ENCODE assay signal across 22 cellular contexts in genomic region chr6:16274519-16275229, GRCh38. TPM values are rescaled to one million over a fixed set of nuclear protein-coding genes. Genes with fewer than 3 reads are reported as not detected.
A peak's percentile ranks its signal among the peaks of the same experiment; 100 is the strongest.
DNase-seq lines count a peak whose midpoint lies in the region; ATAC-seq and TF ChIP-seq lines count a peak whose summit lies in the region.
"Had no signal": no experiment of that assay in that cellular context is flagged by ENCODE, and none has a peak within 500 bp of the region (broad histone marks: within the 10 kb centered on the region; RNA-seq: fewer than 3 reads in every experiment).

No MANE protein-coding gene starts in this region.

- H2BK15ac ChIP-seq in mesendoderm (replicated peaks; ENCODE audit: low read depth) = no peak overlapping the region

- no peak overlapping the region for H2BK120ac ChIP-seq in mesendoderm (ENCODE audit: low read depth, low read length)

- H3K4ac ChIP-seq in mesendoderm (ENCODE audit: low read depth, low read length) = no peak overlapping the region

- H4K5ac ChIP-seq in mesendoderm (ENCODE audit: low read length) = no peak overlapping the region

- WGBS in mesendoderm (ENCODE audit: extremely low coverage, insufficient coverage, low lambda C conversion rate) = no CpG with 5 or more reads among the region's 9 CpGs

- H3K79me2 ChIP-seq in mesendoderm (ENCODE audit: control insufficient read depth, insufficient read depth, low read length) = no peaks in the 10 kb centered on the region

- no peak for TF ChIP-seq POLR2A in gastrocnemius medialis (IDR thresholded peaks at IDR 0.05)

- in situ Hi-C loops in gastrocnemius medialis (cut with MboI; ENCODE audit: low sequenced_read_pairs in 4 of 4) = loop anchor here in 1 of 4 donors (5.0 kb wide), 1 partner anchor 32 kb away; no protein-coding TSS in a partner anchor

- DNase-seq in RPMI7951 (ENCODE audit: low read depth) (peak; percentile 45), mesendoderm (peak; percentile 40), gastrocnemius medialis (no peak), SW 1271 (lab: John Stamatoyannopoulos, UW) (no peak)
- DNase-seq: CD4-positive, CD25-positive, alpha-beta regulatory T cell; DMS79; Karpas-422; NCI-H1694; NCI-H2081; NCI-H2171 treated with DMSO at 0.1 percent for 48 hours; NCI-H524 treated with DMSO at 0.1 percent for 48 hours; NCI-H82 had no signal

- no peak overlapping the region for H2BK5ac ChIP-seq in mesendoderm (ENCODE audit: low read length)

- TF ChIP-seq CTCF in gastrocnemius medialis (IDR thresholded peaks at IDR 0.05 in 4 of 5, conservative IDR thresholded peaks at IDR 0.05 in 1 of 5) = no peak

- peak overlapping the region; percentile 45 for H2AK5ac ChIP-seq in mesendoderm (ENCODE audit: low read length)

- H3K4me2 ChIP-seq in BLaER1 (peak overlapping the region; percentile 55), mesendoderm (ENCODE audit: low read length) (no peak overlapping the region)
- H3K4me2 ChIP-seq: A549, GM23338 had no signal

- no peaks in the 10 kb centered on the region for H4K20me1 ChIP-seq in BLaER1

- H3K79me1 ChIP-seq in mesendoderm (ENCODE audit: low read length) = no peaks in the 10 kb centered on the region

- intact Hi-C loops in gastrocnemius medialis (cut with DNase I; ENCODE audit: low total_unique reads) = loop anchor here (5.0 kb wide), 1 partner anchor 137 kb away; no protein-coding TSS in a partner anchor

- H4K8ac ChIP-seq in mesendoderm (ENCODE audit: low read depth, low read length) = no peak overlapping the region

- no peak overlapping the region for H3K56ac ChIP-seq in mesendoderm (ENCODE audit: low read length)

- H3K27ac ChIP-seq in BLaER1 (no peak overlapping the region), mesendoderm (ENCODE audit: low read depth, low read length) (no peak overlapping the region), gastrocnemius medialis (peak overlapping the region; percentile 91 to 99 (median 98))
- H3K27ac ChIP-seq: A549, SJSA1 had no signal

- H3K18ac ChIP-seq in mesendoderm (ENCODE audit: low read length) = peak overlapping the region; percentile 21

- peaks cover 42% of the 10 kb centered on the region for H3K4me1 ChIP-seq in BLaER1
- H3K4me1 ChIP-seq in mesendoderm (ENCODE audit: control insufficient read depth, low read depth, low read length) = peaks cover 2% of the 10 kb centered on the region
- peaks cover 37 to 43% of the 10 kb centered on the region in 2 donors for H3K4me1 ChIP-seq in gastrocnemius medialis

- no peak overlapping the region for H3K4me3 ChIP-seq in BLaER1
- no peak overlapping the region for H3K4me3 ChIP-seq in mesendoderm (ENCODE audit: low read length)
- no peak overlapping the region for H3K4me3 ChIP-seq in gastrocnemius medialis
- H3K4me3 ChIP-seq: A549, GM23338, HAP-1, SJSA1 had no signal

- H3K36me3 ChIP-seq in BLaER1 (no peaks in the 10 kb centered on the region), mesendoderm (ENCODE audit: control insufficient read depth, insufficient read depth, low read length) (no peaks in the 10 kb centered on the region), gastrocnemius medialis (peaks cover 0 to 16% of the 10 kb centered on the region in 2 donors)
- H3K36me3 ChIP-seq: HAP-1 had no signal

- H3K9me3 ChIP-seq in BLaER1 (no peaks in the 10 kb centered on the region), gastrocnemius medialis (no peaks in the 10 kb centered on the region)
- H3K9me3 ChIP-seq: A549, HAP-1, SJSA1 had no signal

- ATAC-seq in gastrocnemius medialis (no peak), HG03045 (IDR thresholded peaks at IDR 0.05; ENCODE audit: unreplicated experiment) (no peak), HG02885 (IDR thresholded peaks at IDR 0.05; ENCODE audit: poor library complexity, unreplicated experiment) (no peak)
- ATAC-seq: A549, GM23338, Right ventricle myocardium inferior had no signal

- H3K9ac ChIP-seq in BLaER1 (no peak overlapping the region), mesendoderm (ENCODE audit: low read length) (no peak overlapping the region)

- H3K27me3 ChIP-seq in BLaER1 = no peaks in the 10 kb centered on the region
- no peaks in the 10 kb centered on the region for H3K27me3 ChIP-seq in mesendoderm (ENCODE audit: insufficient read depth, low read length, poor library complexity)
- H3K27me3 ChIP-seq in gastrocnemius medialis = no peaks in the 10 kb centered on the region
- H3K27me3 ChIP-seq: SJSA1 had no signal

- no peak overlapping the region for H3K23ac ChIP-seq in mesendoderm (ENCODE audit: low read length)

RNA-seq across cellular contexts. Expression of gene GMPR, which starts 36.3 kb away (rescaled TPM):
- total RNA-seq in RPMI7951 (2014; rRNA removed; shearing (Covaris generic)) = 33.5 and 34.9 TPM in 2 replicates
- polyA plus RNA-seq in mesendoderm (2013, experiment 1 of 2) = 19.3 TPM
- 19.7 TPM for polyA plus RNA-seq in mesendoderm (2013, experiment 2 of 2)
- total RNA-seq in gastrocnemius medialis = 100 to 1,000 TPM; 109 to 266 (median 239) TPM
- total RNA-seq: B cell, OCI-LY7 had no signal

Comparison
In these comparisons a context has a peak if more than half of its experiments do, and no peak if none do; other contexts are left out.
1. H3K27ac ChIP-seq: peak in gastrocnemius medialis (4 of 4); none in BLaER1 (single experiment) and mesendoderm (single experiment).
2. DNase-seq: peak in RPMI7951 (single experiment) and mesendoderm (single experiment); none in gastrocnemius medialis (0 of 2) and SW 1271 (0 of 2).